In genomic region chrX:134908235-134908834, GRCh38 we compare ENCODE assay signal across 8 cellular contexts. TPM values are rescaled to one million over a fixed set of nuclear protein-coding genes. Genes with fewer than 3 reads are reported as not detected.
A peak's percentile ranks its signal among the peaks of the same experiment; 100 is the strongest.
DNase-seq lines count a peak whose midpoint lies in the region; TF ChIP-seq lines count a peak whose summit lies in the region.

No MANE protein-coding gene starts in this region.

- H3K27ac ChIP-seq in mammary epithelial cell (ENCODE audit: insufficient read depth, low read depth, low read length), result no peak overlapping the region

- no peak overlapping the region for H3K4me2 ChIP-seq in mammary epithelial cell (ENCODE audit: insufficient read depth, low read depth, low read length)

- no peaks in the 10 kb centered on the region for H3K36me3 ChIP-seq in mammary epithelial cell (ENCODE audit: insufficient read depth, low read length)

- peaks cover 5% of the 10 kb centered on the region for H3K4me1 Mint-ChIP-seq in activated naive CD4-positive, alpha-beta T cell treated with anti-CD3 and anti-CD28 coated beads for 36 hours (ENCODE audit: low read depth)

- 83% methylated on average over 3 of the region's 3 CpGs for WGBS in mammary epithelial cell (ENCODE audit: low coverage, missing lambda C conversion rate)

- peaks cover 14% of the 10 kb centered on the region for H3K79me2 ChIP-seq in mammary epithelial cell (ENCODE audit: insufficient read depth, low read length)

- no peak overlapping the region for H3K4me3 ChIP-seq in mammary epithelial cell (replicated peaks in 1 of 3; ENCODE audit: insufficient read depth in 1 of 3, low read depth in 2 of 3, low read length in 3 of 3)
- H3K4me3 ChIP-seq in skeletal muscle cell (ENCODE audit: low read depth, low read length), result no peak overlapping the region

- peak; percentile 12 for DNase-seq in activated naive CD4-positive, alpha-beta T cell treated with anti-CD3 and anti-CD28 coated beads for 36 hours
- no peak for DNase-seq in activated naive CD4-positive, alpha-beta T cell treated with anti-CD3 and anti-CD28 coated beads, Interleukin-2, amount 50 U/mL, for 16 hours
- DNase-seq in NCI-H2227 (lab: John Stamatoyannopoulos, UW; ENCODE audit: unreplicated experiment), result peak; percentile 88
- peak; percentile 11 for DNase-seq in mammary epithelial cell
- peak; percentile 26 for DNase-seq in skeletal muscle cell (ENCODE audit: low read depth)
- DNase-seq in NCI-H774 (lab: John Stamatoyannopoulos, UW), result no peak
- no peak for DNase-seq in putamen (ENCODE audit: low spot score)
- no peak for DNase-seq in GM03348 (ENCODE audit: low spot score)

- no peaks in the 10 kb centered on the region for H4K20me1 ChIP-seq in mammary epithelial cell (ENCODE audit: insufficient read depth, low read length)

- H3K9me3 ChIP-seq in mammary epithelial cell (replicated peaks; ENCODE audit: insufficient read depth, low read length), result no peaks in the 10 kb centered on the region

- no TSS peak for BruUV-seq in mammary epithelial cell (replicated peaks; lab: Mats Ljungman, UMichigan)

- no peaks in the 10 kb centered on the region for H3K9me3 Mint-ChIP-seq in activated naive CD4-positive, alpha-beta T cell treated with anti-CD3 and anti-CD28 coated beads for 36 hours

- TF ChIP-seq CTCF in mammary epithelial cell (conservative IDR thresholded peaks at IDR 0.05 in 1 of 2, IDR thresholded peaks at IDR 0.05 in 1 of 2; ENCODE audit: extremely low read depth in 1 of 2, insufficient read depth in 1 of 2, low read depth in 1 of 2, low read length in 2 of 2), result no peak

- H3K36me3 Mint-ChIP-seq in activated naive CD4-positive, alpha-beta T cell treated with anti-CD3 and anti-CD28 coated beads for 36 hours (ENCODE audit: low read depth), result no peaks in the 10 kb centered on the region

- H3K4me1 ChIP-seq in mammary epithelial cell (ENCODE audit: insufficient read depth, low read length), result no peaks in the 10 kb centered on the region

- H3K9ac ChIP-seq in mammary epithelial cell (ENCODE audit: insufficient read depth, low read length), result no peak overlapping the region

- no peak overlapping the region for H3K27ac Mint-ChIP-seq in activated naive CD4-positive, alpha-beta T cell treated with anti-CD3 and anti-CD28 coated beads for 36 hours

- CTCF ChIA-PET in activated naive CD4-positive, alpha-beta T cell treated with anti-CD3 and anti-CD28 coated beads for 36 hours (lab: Charles Lee), result interaction anchor here (1.4 kb wide), 1 partner anchor 10 kb away, joined by 3 read pairs; no protein-coding TSS in a partner anchor
- CTCF ChIA-PET in mammary epithelial cell (lab: Charles Lee; ENCODE audit: low non-redundant PET), result no interaction called here

- intact Hi-C loops in activated naive CD4-positive, alpha-beta T cell treated with anti-CD3 and anti-CD28 coated beads for 36 hours (cut with micrococcal nuclease), result loop anchor here (1.0 kb wide), 1 partner anchor 424 kb away; no protein-coding TSS in a partner anchor
- intact Hi-C loops in mammary epithelial cell (cut with micrococcal nuclease), result no loop called here

- no peak overlapping the region for H2AFZ ChIP-seq in mammary epithelial cell (ENCODE audit: low read depth, low read length)

- no peaks in the 10 kb centered on the region for H3K27me3 ChIP-seq in mammary epithelial cell (ENCODE audit: insufficient read depth, low read length)

- H3K27me3 Mint-ChIP-seq in activated naive CD4-positive, alpha-beta T cell treated with anti-CD3 and anti-CD28 coated beads for 36 hours (ENCODE audit: low read depth), result no peaks in the 10 kb centered on the region

- no peak overlapping the region for H3K4me3 Mint-ChIP-seq in activated naive CD4-positive, alpha-beta T cell treated with anti-CD3 and anti-CD28 coated beads for 36 hours

- dilution Hi-C loops in mammary epithelial cell (cut with HindIII; ENCODE audit: low sequenced_read_pairs), result no loop called here

- in situ Hi-C loops in mammary epithelial cell (cut with MboI; ENCODE audit: low sequenced_read_pairs in 2 of 2), result no loop called here

RNA-seq across cellular contexts. Expression of gene MOSPD1, which starts 6.7 kb away (rescaled TPM):
- 1 to 10 TPM; 6.5 to 7.3 TPM for total RNA-seq in activated naive CD4-positive, alpha-beta T cell treated with anti-CD3 and anti-CD28 coated beads for 36 hours
- total RNA-seq in mammary epithelial cell, result 10 to 100 TPM; 22.9 to 32.3 TPM
- polyA plus RNA-seq in mammary epithelial cell, result 7.9 TPM
- 13.3 TPM for polyA minus RNA-seq in mammary epithelial cell

Comparison
In these comparisons a context has a peak if more than half of its experiments do, and no peak if none do; other contexts are left out.
1. DNase-seq: peak in activated naive CD4-positive, alpha-beta T cell treated with anti-CD3 and anti-CD28 coated beads for 36 hours (single experiment), NCI-H2227 (single experiment), mammary epithelial cell (single experiment) and skeletal muscle cell (single experiment); none in activated naive CD4-positive, alpha-beta T cell treated with anti-CD3 and anti-CD28 coated beads, Interleukin-2, amount 50 U/mL, for 16 hours (single experiment), NCI-H774 (single experiment), putamen (single experiment) and GM03348 (single experiment).